Comparison of ENCODE assay signal across 31 cellular contexts in the genomic region with DNA sequence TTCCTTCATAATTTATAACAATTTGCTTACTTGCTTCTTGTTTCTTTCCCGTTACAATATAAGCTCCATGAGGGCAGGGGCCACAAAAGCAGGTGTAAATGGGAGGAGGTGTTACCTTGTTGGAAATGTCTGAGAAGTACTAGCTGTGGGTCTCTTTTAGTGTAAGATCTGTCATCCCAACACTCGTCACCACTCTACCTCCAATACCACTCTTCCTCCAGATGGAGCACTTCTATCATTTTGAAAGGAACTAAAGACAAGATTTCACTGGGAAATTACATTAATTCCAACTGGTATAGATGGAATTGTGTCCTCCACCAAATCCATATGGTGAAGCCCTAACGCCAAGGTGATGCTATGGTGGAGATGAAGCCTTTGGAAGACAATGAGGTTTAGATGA. TPM values are rescaled to one million over a fixed set of nuclear protein-coding genes. Genes with fewer than 3 reads are reported as not detected.
DNase-seq lines count a peak whose midpoint lies in the region; ATAC-seq and TF ChIP-seq lines count a peak whose summit lies in the region.
"Had no signal": no experiment of that assay in that cellular context is flagged by ENCODE, and none has a peak within 500 bp of the region (broad histone marks: within the 10 kb centered on the region; RNA-seq: fewer than 3 reads in every experiment).

No MANE protein-coding gene starts in this region.

- no peak for TF ChIP-seq CTCF in CD8-positive, alpha-beta T cell (IDR thresholded peaks at IDR 0.05)
- TF ChIP-seq CTCF in HFFc6 (IDR thresholded peaks at IDR 0.05), result peak; percentile 32; the same call in 1 of the 2 replicates
- TF ChIP-seq CTCF in ascending aorta (IDR thresholded peaks at IDR 0.05), result no peak
- TF ChIP-seq CTCF in epithelial cell of proximal tubule (conservative IDR thresholded peaks at IDR 0.05; ENCODE audit: low read depth, low read length), result peak; percentile 24
- no peak for TF ChIP-seq CTCF in mesothelial cell of epicardium (IDR thresholded peaks at IDR 0.05; ENCODE audit: unreplicated experiment)

- H3K9me3 Mint-ChIP-seq in CD8-positive, alpha-beta T cell, result no peaks in the 10 kb centered on the region
- H3K9me3 Mint-ChIP-seq in HFFc6, result no peaks in the 10 kb centered on the region
- H3K9me3 Mint-ChIP-seq in mesothelial cell of epicardium, result no peaks in the 10 kb centered on the region
- H3K9me3 Mint-ChIP-seq: activated CD4-positive, alpha-beta memory T cell treated with anti-CD3 and anti-CD28 coated beads, Interleukin-2, amount 10 ng/mL, durations not matched to agents 7 days and 5 days; activated naive CD4-positive, alpha-beta T cell treated with anti-CD3 and anti-CD28 coated beads for 36 hours; immature natural killer cell; nephron progenitor cell; stimulated activated naive B cell treated with anti-CD40 and anti-IgM and Interleukin-4, amounts not matched to agents 10 μg/mL and 1 μg/mL and 100 μg/mL, for 72 hours had no signal

- H3K4me3 ChIP-seq in CD8-positive, alpha-beta T cell (ENCODE audit: low read depth, low read length), result no peak overlapping the region
- H3K4me3 ChIP-seq in ascending aorta, result no peak overlapping the region
- H3K4me3 ChIP-seq in epithelial cell of proximal tubule (ENCODE audit: low read depth, low read length), result no peak overlapping the region
- H3K4me3 ChIP-seq: BLaER1, esophagus squamous epithelium, gastroesophageal sphincter, MG63, skin epidermis, upper lobe of right lung had no signal

- intact Hi-C loops in CD8-positive, alpha-beta T cell (cut with DNase I, micrococcal nuclease), result no loop called here
- intact Hi-C loops in ascending aorta (cut with DNase I), result no loop called here

- peaks cover 6% of the 10 kb centered on the region for H3K36me3 ChIP-seq in CD8-positive, alpha-beta T cell (ENCODE audit: insufficient read depth, low read length)
- H3K36me3 ChIP-seq in ascending aorta, result peaks cover 24 to 34% of the 10 kb centered on the region in 2 donors

- H3K36me3 Mint-ChIP-seq in CD8-positive, alpha-beta T cell, result peaks cover 55% of the 10 kb centered on the region
- H3K36me3 Mint-ChIP-seq in HFFc6 (ENCODE audit: low read depth) (peaks cover 12% of the 10 kb centered on the region), mesothelial cell of epicardium (peaks cover 24% of the 10 kb centered on the region)

- POLR2A ChIA-PET in CD8-positive, alpha-beta T cell (lab: Charles Lee), result interaction anchor here (0.7 kb wide), 1 partner anchor 9 kb away, joined by 3 read pairs; no protein-coding TSS in a partner anchor

- no peak for ATAC-seq in CD8-positive, alpha-beta T cell
- ATAC-seq in HG02840 (IDR thresholded peaks at IDR 0.05; ENCODE audit: low FRiP score, unreplicated experiment), result no peak
- no peak for ATAC-seq in HG02938 (IDR thresholded peaks at IDR 0.05; ENCODE audit: unreplicated experiment)
- no peak for ATAC-seq in GM18519 (IDR thresholded peaks at IDR 0.05; ENCODE audit: low FRiP score, unreplicated experiment)
- ATAC-seq: gastroesophageal sphincter; left colon; stimulated activated naive B cell treated with anti-CD40 and anti-IgM and Interleukin-4, amounts not matched to agents 10 μg/mL and 1 μg/mL and 100 μg/mL, for 72 hours; upper lobe of right lung had no signal

- no peaks in the 10 kb centered on the region for H3K27me3 ChIP-seq in CD8-positive, alpha-beta T cell (ENCODE audit: insufficient read depth, low read length)
- no peaks in the 10 kb centered on the region for H3K27me3 ChIP-seq in ascending aorta
- H3K27me3 ChIP-seq: BLaER1, esophagus squamous epithelium, gastroesophageal sphincter, MG63, upper lobe of right lung had no signal

- no peaks in the 10 kb centered on the region for H3K4me1 ChIP-seq in CD8-positive, alpha-beta T cell (ENCODE audit: insufficient read depth, low read length)
- H3K4me1 ChIP-seq in ascending aorta, result peaks cover 21 to 53% of the 10 kb centered on the region in 2 donors
- H3K4me1 ChIP-seq: BLaER1 had no signal

- DNase-seq in CD8-positive, alpha-beta T cell, result no peak
- DNase-seq in HFFc6 (no peak), ascending aorta (ENCODE audit: low spot score in 2 of 2) (peak in 1 of 2 donors; percentile 19), epithelial cell of proximal tubule (ENCODE audit: low read depth) (no peak), mesothelial cell of epicardium (ENCODE audit: low spot score in 2 of 2, unreplicated experiment in 2 of 2) (no peak)
- DNase-seq: activated CD4-positive, alpha-beta memory T cell treated with anti-CD3 and anti-CD28 coated beads, Interleukin-2, amount 10 ng/mL, durations not matched to agents 7 days and 5 days; activated CD4-positive, alpha-beta T cell treated with anti-CD3 and anti-CD28 coated beads for 1 hour; activated CD8-positive, alpha-beta memory T cell treated with anti-CD3 and anti-CD28 coated beads, Interleukin-2, amount 50 U/mL, for 4 hours; activated naive CD4-positive, alpha-beta T cell treated with anti-CD3 and anti-CD28 coated beads for 36 hours; amniotic stem cell; dermis blood vessel endothelial cell; esophagus squamous epithelium; immature natural killer cell; KBM-7; left colon; mammary epithelial cell; MG63; NCI-H1105; NCI-H187; NCI-H2227 treated with DMSO at 0.1 percent for 48 hours; NCI-H526 treated with DMSO at 0.1 percent for 48 hours; nephron progenitor cell; Right ventricle myocardium superior; stimulated activated naive B cell treated with anti-CD40 and anti-IgM and Interleukin-4, amounts not matched to agents 10 μg/mL and 1 μg/mL and 100 μg/mL, for 72 hours; upper lobe of right lung had no signal

- H3K4me1 Mint-ChIP-seq in CD8-positive, alpha-beta T cell (ENCODE audit: low read depth), result peaks cover 6% of the 10 kb centered on the region
- no peaks in the 10 kb centered on the region for H3K4me1 Mint-ChIP-seq in HFFc6 (ENCODE audit: low read depth)
- H3K4me1 Mint-ChIP-seq in mesothelial cell of epicardium, result no peaks in the 10 kb centered on the region
- H3K4me1 Mint-ChIP-seq: nephron progenitor cell had no signal

- CTCF ChIA-PET in CD8-positive, alpha-beta T cell (lab: Charles Lee), result interaction anchor here (1.4 kb wide), 1 partner anchor 73 kb away, joined by 3 read pairs; no protein-coding TSS in a partner anchor

- H3K4me3 Mint-ChIP-seq in CD8-positive, alpha-beta T cell, result no peak overlapping the region
- H3K4me3 Mint-ChIP-seq in HFFc6 (no peak overlapping the region), mesothelial cell of epicardium (no peak overlapping the region)
- H3K4me3 Mint-ChIP-seq: activated CD4-positive, alpha-beta memory T cell treated with anti-CD3 and anti-CD28 coated beads, Interleukin-2, amount 10 ng/mL, durations not matched to agents 7 days and 5 days; activated naive CD4-positive, alpha-beta T cell treated with anti-CD3 and anti-CD28 coated beads for 36 hours; immature natural killer cell; nephron progenitor cell; stimulated activated naive B cell treated with anti-CD40 and anti-IgM and Interleukin-4, amounts not matched to agents 10 μg/mL and 1 μg/mL and 100 μg/mL, for 72 hours had no signal

- peak overlapping the region; percentile 11 for H3K27ac Mint-ChIP-seq in CD8-positive, alpha-beta T cell
- H3K27ac Mint-ChIP-seq in HFFc6 (no peak overlapping the region), mesothelial cell of epicardium (no peak overlapping the region)
- H3K27ac Mint-ChIP-seq: activated CD4-positive, alpha-beta memory T cell treated with anti-CD3 and anti-CD28 coated beads, Interleukin-2, amount 10 ng/mL, durations not matched to agents 7 days and 5 days; activated naive CD4-positive, alpha-beta T cell treated with anti-CD3 and anti-CD28 coated beads for 36 hours; stimulated activated naive B cell treated with anti-CD40 and anti-IgM and Interleukin-4, amounts not matched to agents 10 μg/mL and 1 μg/mL and 100 μg/mL, for 72 hours had no signal

- no peaks in the 10 kb centered on the region for H3K27me3 Mint-ChIP-seq in CD8-positive, alpha-beta T cell (ENCODE audit: low read depth)
- H3K27me3 Mint-ChIP-seq in HFFc6 (ENCODE audit: insufficient read depth) (no peaks in the 10 kb centered on the region), mesothelial cell of epicardium (ENCODE audit: low read depth) (no peaks in the 10 kb centered on the region)
- H3K27me3 Mint-ChIP-seq: activated CD4-positive, alpha-beta memory T cell treated with anti-CD3 and anti-CD28 coated beads, Interleukin-2, amount 10 ng/mL, durations not matched to agents 7 days and 5 days; stimulated activated naive B cell treated with anti-CD40 and anti-IgM and Interleukin-4, amounts not matched to agents 10 μg/mL and 1 μg/mL and 100 μg/mL, for 72 hours had no signal

- H3K9me3 ChIP-seq in CD8-positive, alpha-beta T cell (ENCODE audit: low read length), result no peaks in the 10 kb centered on the region
- no peaks in the 10 kb centered on the region for H3K9me3 ChIP-seq in ascending aorta
- H3K9me3 ChIP-seq: BLaER1, esophagus squamous epithelium, gastroesophageal sphincter, MG63, upper lobe of right lung had no signal

- H3K27ac ChIP-seq in CD8-positive, alpha-beta T cell (ENCODE audit: low read depth, low read length), result no peak overlapping the region
- H3K27ac ChIP-seq in ascending aorta, result peak overlapping the region; percentile 87
- H3K27ac ChIP-seq: BLaER1, gastroesophageal sphincter, skin epidermis, upper lobe of right lung had no signal

RNA-seq across cellular contexts. Expression of gene CPLANE2, which starts 53.0 kb away (rescaled TPM):
- 1 to 10 TPM; 5.2 to 5.6 TPM for total RNA-seq in CD8-positive, alpha-beta T cell
- 10 to 100 TPM in 1 of 6 experiments, 1 to 10 TPM in 5; 6.5 to 11.8 (median 7.5) TPM for total RNA-seq in HFFc6 (2021; fragmentation: NEBNext Ultra II Directional; extraction: Animal tissue kit (Norgen Biotek cat#: 25700))
- total RNA-seq in ascending aorta (not detected), epithelial cell of proximal tubule (2.5 and 2.8 TPM in 2 replicates), mesothelial cell of epicardium (7.7 to 10.7 TPM (median 9.1 TPM) in 3 replicates)

Comparison
In these comparisons a context has a peak if more than half of its experiments do, and no peak if none do; other contexts are left out.
1. CTCF ChIP-seq: peak in HFFc6 (single experiment) and epithelial cell of proximal tubule (single experiment); none in CD8-positive, alpha-beta T cell (single experiment), ascending aorta (0 of 3) and mesothelial cell of epicardium (single experiment).